In genomic region chr2:48633143-48633542, GRCh38 we compare ENCODE assay signal across 41 cellular contexts. TPM values are rescaled to one million over a fixed set of nuclear protein-coding genes. Genes with fewer than 3 reads are reported as not detected.
"Had no signal": no experiment of that assay in that cellular context is flagged by ENCODE, and none has a peak within 500 bp of the region (broad histone marks: within the 10 kb centered on the region; RNA-seq: fewer than 3 reads in every experiment).

No MANE protein-coding gene starts in this region.

- H3K4me1 ChIP-seq: colonic mucosa, esophagus squamous epithelium, gastrocnemius medialis, prostate gland, sigmoid colon, stomach, tibial artery had no signal

- H3K36me3 Mint-ChIP-seq: activated CD8-positive, alpha-beta memory T cell treated with anti-CD3 and anti-CD28 coated beads, Interleukin-2, amount 10 ng/mL, durations not matched to agents 7 days and 5 days; activated naive CD4-positive, alpha-beta T cell treated with anti-CD3 and anti-CD28 coated beads, Interleukin-2, amount 50 U/mL, for 24 hours; brain; stimulated activated memory B cell treated with anti-CD40 and anti-IgM and Interleukin-4, amounts not matched to agents 10 μg/mL and 1 μg/mL and 100 μg/mL, for 72 hours had no signal

- H3K27me3 ChIP-seq: cardiac muscle cell, colonic mucosa, esophagus squamous epithelium, gastrocnemius medialis, neutrophil, ovary, sigmoid colon, stomach, tibial artery had no signal

- H3K4me3 ChIP-seq: cardiac muscle cell, colonic mucosa, esophagus squamous epithelium, gastrocnemius medialis, ovary, prostate gland, sigmoid colon, stomach, tibial artery had no signal

- H3K9me3 ChIP-seq: colonic mucosa, esophagus squamous epithelium, neutrophil, ovary, prostate gland had no signal

- H3K36me3 ChIP-seq: cardiac muscle cell, colonic mucosa, esophagus squamous epithelium, gastrocnemius medialis, neutrophil, ovary, prostate gland, sigmoid colon, stomach, tibial artery had no signal

- H3K27me3 Mint-ChIP-seq: brain had no signal

- DNase-seq: activated B cell treated with CpG ODN at 0.5 μM for 24 hours; activated CD4-positive, alpha-beta T cell treated with anti-CD3 and anti-CD28 coated beads for 36 hours; activated CD8-positive, alpha-beta memory T cell treated with anti-CD3 and anti-CD28 coated beads, Interleukin-2, amount 10 ng/mL, durations not matched to agents 7 days and 5 days; activated CD8-positive, alpha-beta T cell treated with anti-CD3 and anti-CD28 coated beads, Interleukin-2, amount 10 ng/mL, durations not matched to agents 7 days and 5 days; activated naive CD8-positive, alpha-beta T cell treated with anti-CD3 and anti-CD28 coated beads, Interleukin-2, amount 50 U/mL, for 24 hours; activated T-cell treated with anti-CD3 and anti-CD28 coated beads, Interleukin-2, amount 50 U/mL, for 48 hours; anterior cingulate cortex; cerebellar nuclear complex; colonic mucosa; effector CD8-positive, alpha-beta T cell; esophagus squamous epithelium; gastrocnemius medialis; glutamatergic neuron; kidney; left colon; mammary epithelial cell; naive B cell; nephron progenitor cell; ovary; retina; sigmoid colon; small intestine; stimulated activated CD4-positive, alpha-beta T cell treated with anti-CD3 and anti-CD28 coated beads, Interleukin-1b, Interleukin-23, amount 100 ng/mL, for 48 hours; stimulated activated CD4-positive, alpha-beta T cell treated with anti-CD3 and anti-CD28 coated beads, Interleukin-4, amount 100 ng/mL, for 4 hours; stimulated activated CD8-positive, alpha-beta memory T cell treated with anti-CD3 and anti-CD28 coated beads, Interleukin-4, amount 100 ng/mL, for 48 hours; stomach; T-helper 1 cell; tibial artery had no signal

- ATAC-seq: activated CD4-positive, alpha-beta T cell treated with anti-CD3 and anti-CD28 coated beads for 36 hours; activated CD8-positive, alpha-beta memory T cell treated with anti-CD3 and anti-CD28 coated beads, Interleukin-2, amount 10 ng/mL, durations not matched to agents 7 days and 5 days; activated CD8-positive, alpha-beta T cell treated with anti-CD3 and anti-CD28 coated beads, Interleukin-2, amount 10 ng/mL, durations not matched to agents 7 days and 5 days; activated naive CD8-positive, alpha-beta T cell treated with anti-CD3 and anti-CD28 coated beads, Interleukin-2, amount 50 U/mL, for 24 hours; gastrocnemius medialis; left colon; stimulated activated memory B cell treated with anti-CD40 and anti-IgM and Interleukin-4, amounts not matched to agents 10 μg/mL and 1 μg/mL and 100 μg/mL, for 72 hours had no signal

- H3K27ac Mint-ChIP-seq: activated B cell treated with CpG ODN at 0.5 μM for 24 hours; activated CD4-positive, alpha-beta T cell treated with anti-CD3 and anti-CD28 coated beads for 36 hours; activated CD8-positive, alpha-beta memory T cell treated with anti-CD3 and anti-CD28 coated beads, Interleukin-2, amount 10 ng/mL, durations not matched to agents 7 days and 5 days; activated CD8-positive, alpha-beta T cell treated with anti-CD3 and anti-CD28 coated beads, Interleukin-2, amount 10 ng/mL, durations not matched to agents 7 days and 5 days; activated naive CD4-positive, alpha-beta T cell treated with anti-CD3 and anti-CD28 coated beads, Interleukin-2, amount 50 U/mL, for 24 hours; activated naive CD8-positive, alpha-beta T cell treated with anti-CD3 and anti-CD28 coated beads, Interleukin-2, amount 50 U/mL, for 24 hours; activated T-helper 2 cell treated with anti-CD3 and anti-CD28 coated beads, Interferon-gamma antibody, Interleukin-2, Interleukin-4, amounts not matched to agents 10 μg/mL and 5 μg/mL and 100 μg/mL, durations not matched to agents 14 hours and 24 hours and 36 hours; brain; mesothelial cell of epicardium; naive B cell; nephron progenitor cell; stimulated activated memory B cell treated with anti-CD40 and anti-IgM and Interleukin-4, amounts not matched to agents 10 μg/mL and 1 μg/mL and 100 μg/mL, for 72 hours; T-helper 2 cell treated with Interferon-gamma antibody and Interleukin-4, amounts not matched to agents 5 μg/mL and 100 μg/mL, for 36 hours had no signal

- H3K4me1 Mint-ChIP-seq: activated B cell treated with CpG ODN at 0.5 μM for 24 hours; activated CD4-positive, alpha-beta T cell treated with anti-CD3 and anti-CD28 coated beads for 36 hours; activated CD8-positive, alpha-beta memory T cell treated with anti-CD3 and anti-CD28 coated beads, Interleukin-2, amount 10 ng/mL, durations not matched to agents 7 days and 5 days; activated naive CD4-positive, alpha-beta T cell treated with anti-CD3 and anti-CD28 coated beads, Interleukin-2, amount 50 U/mL, for 24 hours; activated naive CD8-positive, alpha-beta T cell treated with anti-CD3 and anti-CD28 coated beads, Interleukin-2, amount 50 U/mL, for 24 hours; brain; mesothelial cell of epicardium; naive B cell; nephron progenitor cell; stimulated activated memory B cell treated with anti-CD40 and anti-IgM and Interleukin-4, amounts not matched to agents 10 μg/mL and 1 μg/mL and 100 μg/mL, for 72 hours had no signal

- H3K4me3 Mint-ChIP-seq: activated B cell treated with CpG ODN at 0.5 μM for 24 hours; activated CD4-positive, alpha-beta T cell treated with anti-CD3 and anti-CD28 coated beads for 36 hours; activated CD8-positive, alpha-beta memory T cell treated with anti-CD3 and anti-CD28 coated beads, Interleukin-2, amount 10 ng/mL, durations not matched to agents 7 days and 5 days; activated CD8-positive, alpha-beta T cell treated with anti-CD3 and anti-CD28 coated beads, Interleukin-2, amount 10 ng/mL, durations not matched to agents 7 days and 5 days; activated naive CD4-positive, alpha-beta T cell treated with anti-CD3 and anti-CD28 coated beads, Interleukin-2, amount 50 U/mL, for 24 hours; activated naive CD8-positive, alpha-beta T cell treated with anti-CD3 and anti-CD28 coated beads, Interleukin-2, amount 50 U/mL, for 24 hours; brain; mesothelial cell of epicardium; naive B cell; nephron progenitor cell; stimulated activated memory B cell treated with anti-CD40 and anti-IgM and Interleukin-4, amounts not matched to agents 10 μg/mL and 1 μg/mL and 100 μg/mL, for 72 hours; T-helper 2 cell treated with Interferon-gamma antibody and Interleukin-4, amounts not matched to agents 5 μg/mL and 100 μg/mL, for 36 hours had no signal

- FAIRE-seq: endometrium, kidney, small intestine, TTC549 had no signal

- H3K27ac ChIP-seq: cardiac muscle cell, colonic mucosa, epithelial cell of prostate, esophagus squamous epithelium, gastrocnemius medialis, neutrophil, ovary, prostate gland, sigmoid colon, stomach, tibial artery had no signal

- H3K9me3 Mint-ChIP-seq: activated naive CD8-positive, alpha-beta T cell treated with anti-CD3 and anti-CD28 coated beads, Interleukin-2, amount 50 U/mL, for 24 hours; activated T-helper 2 cell treated with anti-CD3 and anti-CD28 coated beads, Interferon-gamma antibody, Interleukin-2, Interleukin-4, amounts not matched to agents 10 μg/mL and 5 μg/mL and 100 μg/mL, durations not matched to agents 14 hours and 24 hours and 36 hours had no signal

RNA-seq across cellular contexts. Expression of gene GTF2A1L, which starts 15.5 kb away (rescaled TPM):
- total RNA-seq: activated B cell treated with CpG ODN at 0.5 μM for 24 hours; activated CD4-positive, alpha-beta T cell treated with anti-CD3 and anti-CD28 coated beads for 36 hours; activated CD8-positive, alpha-beta memory T cell treated with anti-CD3 and anti-CD28 coated beads, Interleukin-2, amount 10 ng/mL, durations not matched to agents 7 days and 5 days; activated CD8-positive, alpha-beta T cell treated with anti-CD3 and anti-CD28 coated beads, Interleukin-2, amount 10 ng/mL, durations not matched to agents 7 days and 5 days; activated T-helper 2 cell treated with anti-CD3 and anti-CD28 coated beads, Interferon-gamma antibody, Interleukin-2, Interleukin-4, amounts not matched to agents 10 μg/mL and 5 μg/mL and 100 μg/mL, durations not matched to agents 14 hours and 24 hours and 36 hours; left colon; mammary epithelial cell; ureter had no signal
- polyA plus RNA-seq: mammary epithelial cell had no signal
